In the genomic region with DNA sequence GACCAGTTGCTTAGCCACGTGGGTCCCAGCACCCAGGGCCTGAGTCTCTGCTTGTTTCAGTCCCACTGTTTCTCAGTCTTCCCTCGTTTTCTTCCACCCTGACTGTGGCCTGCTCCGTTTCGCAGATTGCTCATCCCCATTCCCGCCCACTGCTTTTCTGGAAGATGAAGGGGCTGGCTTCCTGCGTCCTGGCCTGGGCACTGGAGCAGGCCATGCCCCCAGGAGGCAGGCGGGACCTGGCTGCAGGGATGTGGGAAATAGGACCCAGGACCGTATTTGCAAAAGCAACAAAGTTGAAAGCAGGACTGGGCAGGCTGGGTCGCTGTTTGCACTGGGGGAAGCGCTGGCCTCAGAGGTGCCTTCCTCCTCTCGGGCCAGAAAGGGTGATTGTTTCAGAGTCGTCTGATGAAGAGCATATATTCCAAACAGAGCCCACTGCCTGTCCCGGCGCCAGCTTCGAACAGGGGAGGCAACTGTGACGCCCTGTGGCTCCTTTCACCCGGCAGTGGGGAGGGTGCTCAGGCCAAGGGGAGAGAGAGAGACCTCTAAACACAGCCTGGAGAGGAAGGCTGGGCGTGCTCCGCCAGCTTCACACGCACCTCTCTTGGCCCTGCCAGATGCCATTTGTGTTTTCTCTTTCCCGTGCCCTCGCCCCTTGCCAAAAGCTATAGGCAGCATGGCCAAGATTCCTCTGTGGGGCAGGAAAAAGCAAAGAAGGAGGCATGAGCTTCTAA, we compare ENCODE assay signal across 1 cellular context.
TF ChIP-seq lines count a peak whose summit lies in the region.

No MANE protein-coding gene starts in this region.

TF ChIP-seq in HepG2, 621 proteins besides CTCF, POLR2A, EP300 and RAD21 (continued from another document and continues in another):
- TF ChIP-seq ZBTB26 (CRISPR knock-in tag; IDR thresholded peaks at IDR 0.05; ENCODE audit: borderline replicate concordance): 0 out of 2 replicates have a peak, but pooled peaks have one; percentile 43
- 0 out of 2 replicates have a peak, but pooled peaks have one; percentile 68 for TF ChIP-seq ZBTB39 (CRISPR knock-in tag; IDR thresholded peaks at IDR 0.05)
- peak; percentile 63 for TF ChIP-seq AGO1 (IDR thresholded peaks at IDR 0.05; ENCODE audit: low read depth, low read length, poor library complexity, severe bottlenecking)
- TF ChIP-seq, protein P1, sequence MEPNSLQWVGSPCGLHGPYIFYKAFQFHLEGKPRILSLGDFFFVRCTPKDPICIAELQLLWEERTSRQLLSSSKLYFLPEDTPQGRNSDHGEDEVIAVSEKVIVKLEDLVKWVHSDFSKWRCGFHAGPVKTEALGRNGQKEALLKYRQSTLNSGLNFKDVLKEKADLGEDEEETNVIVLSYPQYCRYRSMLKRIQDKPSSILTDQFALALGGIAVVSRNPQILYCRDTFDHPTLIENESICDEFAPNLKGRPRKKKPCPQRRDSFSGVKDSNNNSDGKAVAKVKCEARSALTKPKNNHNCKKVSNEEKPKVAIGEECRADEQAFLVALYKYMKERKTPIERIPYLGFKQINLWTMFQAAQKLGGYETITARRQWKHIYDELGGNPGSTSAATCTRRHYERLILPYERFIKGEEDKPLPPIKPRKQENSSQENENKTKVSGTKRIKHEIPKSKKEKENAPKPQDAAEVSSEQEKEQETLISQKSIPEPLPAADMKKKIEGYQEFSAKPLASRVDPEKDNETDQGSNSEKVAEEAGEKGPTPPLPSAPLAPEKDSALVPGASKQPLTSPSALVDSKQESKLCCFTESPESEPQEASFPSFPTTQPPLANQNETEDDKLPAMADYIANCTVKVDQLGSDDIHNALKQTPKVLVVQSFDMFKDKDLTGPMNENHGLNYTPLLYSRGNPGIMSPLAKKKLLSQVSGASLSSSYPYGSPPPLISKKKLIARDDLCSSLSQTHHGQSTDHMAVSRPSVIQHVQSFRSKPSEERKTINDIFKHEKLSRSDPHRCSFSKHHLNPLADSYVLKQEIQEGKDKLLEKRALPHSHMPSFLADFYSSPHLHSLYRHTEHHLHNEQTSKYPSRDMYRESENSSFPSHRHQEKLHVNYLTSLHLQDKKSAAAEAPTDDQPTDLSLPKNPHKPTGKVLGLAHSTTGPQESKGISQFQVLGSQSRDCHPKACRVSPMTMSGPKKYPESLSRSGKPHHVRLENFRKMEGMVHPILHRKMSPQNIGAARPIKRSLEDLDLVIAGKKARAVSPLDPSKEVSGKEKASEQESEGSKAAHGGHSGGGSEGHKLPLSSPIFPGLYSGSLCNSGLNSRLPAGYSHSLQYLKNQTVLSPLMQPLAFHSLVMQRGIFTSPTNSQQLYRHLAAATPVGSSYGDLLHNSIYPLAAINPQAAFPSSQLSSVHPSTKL (CRISPR knock-in tag; IDR thresholded peaks at IDR 0.05): peak; percentile 57
- TF ChIP-seq PCBP1 (IDR thresholded peaks at IDR 0.05; ENCODE audit: borderline replicate concordance, low read depth, low read length): 0 out of 2 replicates have a peak, but pooled peaks have one; percentile 44
- TF ChIP-seq ZNF660 (CRISPR knock-in tag; IDR thresholded peaks at IDR 0.05; ENCODE audit: borderline replicate concordance, low read depth): no peak
- TF ChIP-seq SOX13 (IDR thresholded peaks at IDR 0.05): no peak
- peak in 1 of 2 experiments; percentile 46; a peak in 2 of 4 replicates for TF ChIP-seq SOX13 (CRISPR knock-in tag; conservative IDR thresholded peaks at IDR 0.05 in 1 of 2, IDR thresholded peaks at IDR 0.05 in 1 of 2)
- TF ChIP-seq GZF1 (CRISPR knock-in tag; IDR thresholded peaks at IDR 0.05): peak; percentile 96
- TF ChIP-seq, protein P2, sequence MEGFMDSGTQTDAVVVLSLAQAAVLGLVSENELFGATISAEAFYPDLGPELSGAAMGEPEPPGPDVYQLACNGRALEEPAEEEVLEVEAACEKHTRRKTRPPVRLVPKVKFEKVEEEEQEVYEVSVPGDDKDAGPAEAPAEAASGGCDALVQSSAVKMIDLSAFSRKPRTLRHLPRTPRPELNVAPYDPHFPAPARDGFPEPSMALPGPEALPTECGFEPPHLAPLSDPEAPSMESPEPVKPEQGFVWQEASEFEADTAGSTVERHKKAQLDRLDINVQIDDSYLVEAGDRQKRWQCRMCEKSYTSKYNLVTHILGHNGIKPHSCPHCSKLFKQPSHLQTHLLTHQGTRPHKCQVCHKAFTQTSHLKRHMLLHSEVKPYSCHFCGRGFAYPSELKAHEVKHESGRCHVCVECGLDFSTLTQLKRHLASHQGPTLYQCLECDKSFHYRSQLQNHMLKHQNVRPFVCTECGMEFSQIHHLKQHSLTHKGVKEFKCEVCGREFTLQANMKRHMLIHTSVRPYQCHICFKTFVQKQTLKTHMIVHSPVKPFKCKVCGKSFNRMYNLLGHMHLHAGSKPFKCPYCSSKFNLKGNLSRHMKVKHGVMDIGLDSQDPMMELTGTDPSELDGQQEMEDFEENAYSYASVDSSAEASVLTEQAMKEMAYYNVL (CRISPR knock-in tag; IDR thresholded peaks at IDR 0.05; ENCODE audit: borderline replicate concordance): peak; percentile 67; the same call in 1 of the 2 replicates
- peak; percentile 75 for TF ChIP-seq HOXA3 (CRISPR knock-in tag; IDR thresholded peaks at IDR 0.05)
- TF ChIP-seq ATF5 (CRISPR knock-in tag; IDR thresholded peaks at IDR 0.05; ENCODE audit: low read depth): 0 out of 2 replicates have a peak, but pooled peaks have one; percentile 62
- 0 out of 2 replicates have a peak, but pooled peaks have one; percentile 27 for TF ChIP-seq ZNF713 (CRISPR knock-in tag; IDR thresholded peaks at IDR 0.05)
- TF ChIP-seq ZFAT (CRISPR knock-in tag; conservative IDR thresholded peaks at IDR 0.05): no peak
- TF ChIP-seq, protein P3, sequence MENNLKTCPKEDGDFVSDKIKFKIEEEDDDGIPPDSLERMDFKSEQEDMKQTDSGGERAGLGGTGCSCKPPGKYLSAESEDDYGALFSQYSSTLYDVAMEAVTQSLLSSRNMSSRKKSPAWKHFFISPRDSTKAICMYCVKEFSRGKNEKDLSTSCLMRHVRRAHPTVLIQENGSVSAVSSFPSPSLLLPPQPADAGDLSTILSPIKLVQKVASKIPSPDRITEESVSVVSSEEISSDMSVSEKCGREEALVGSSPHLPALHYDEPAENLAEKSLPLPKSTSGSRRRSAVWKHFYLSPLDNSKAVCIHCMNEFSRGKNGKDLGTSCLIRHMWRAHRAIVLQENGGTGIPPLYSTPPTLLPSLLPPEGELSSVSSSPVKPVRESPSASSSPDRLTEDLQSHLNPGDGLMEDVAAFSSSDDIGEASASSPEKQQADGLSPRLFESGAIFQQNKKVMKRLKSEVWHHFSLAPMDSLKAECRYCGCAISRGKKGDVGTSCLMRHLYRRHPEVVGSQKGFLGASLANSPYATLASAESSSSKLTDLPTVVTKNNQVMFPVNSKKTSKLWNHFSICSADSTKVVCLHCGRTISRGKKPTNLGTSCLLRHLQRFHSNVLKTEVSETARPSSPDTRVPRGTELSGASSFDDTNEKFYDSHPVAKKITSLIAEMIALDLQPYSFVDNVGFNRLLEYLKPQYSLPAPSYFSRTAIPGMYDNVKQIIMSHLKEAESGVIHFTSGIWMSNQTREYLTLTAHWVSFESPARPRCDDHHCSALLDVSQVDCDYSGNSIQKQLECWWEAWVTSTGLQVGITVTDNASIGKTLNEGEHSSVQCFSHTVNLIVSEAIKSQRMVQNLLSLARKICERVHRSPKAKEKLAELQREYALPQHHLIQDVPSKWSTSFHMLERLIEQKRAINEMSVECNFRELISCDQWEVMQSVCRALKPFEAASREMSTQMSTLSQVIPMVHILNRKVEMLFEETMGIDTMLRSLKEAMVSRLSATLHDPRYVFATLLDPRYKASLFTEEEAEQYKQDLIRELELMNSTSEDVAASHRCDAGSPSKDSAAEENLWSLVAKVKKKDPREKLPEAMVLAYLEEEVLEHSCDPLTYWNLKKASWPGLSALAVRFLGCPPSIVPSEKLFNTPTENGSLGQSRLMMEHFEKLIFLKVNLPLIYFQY (CRISPR knock-in tag; IDR thresholded peaks at IDR 0.05; ENCODE audit: borderline replicate concordance): peak; percentile 67; the same call in 1 of the 2 replicates
- TF ChIP-seq, protein P4, sequence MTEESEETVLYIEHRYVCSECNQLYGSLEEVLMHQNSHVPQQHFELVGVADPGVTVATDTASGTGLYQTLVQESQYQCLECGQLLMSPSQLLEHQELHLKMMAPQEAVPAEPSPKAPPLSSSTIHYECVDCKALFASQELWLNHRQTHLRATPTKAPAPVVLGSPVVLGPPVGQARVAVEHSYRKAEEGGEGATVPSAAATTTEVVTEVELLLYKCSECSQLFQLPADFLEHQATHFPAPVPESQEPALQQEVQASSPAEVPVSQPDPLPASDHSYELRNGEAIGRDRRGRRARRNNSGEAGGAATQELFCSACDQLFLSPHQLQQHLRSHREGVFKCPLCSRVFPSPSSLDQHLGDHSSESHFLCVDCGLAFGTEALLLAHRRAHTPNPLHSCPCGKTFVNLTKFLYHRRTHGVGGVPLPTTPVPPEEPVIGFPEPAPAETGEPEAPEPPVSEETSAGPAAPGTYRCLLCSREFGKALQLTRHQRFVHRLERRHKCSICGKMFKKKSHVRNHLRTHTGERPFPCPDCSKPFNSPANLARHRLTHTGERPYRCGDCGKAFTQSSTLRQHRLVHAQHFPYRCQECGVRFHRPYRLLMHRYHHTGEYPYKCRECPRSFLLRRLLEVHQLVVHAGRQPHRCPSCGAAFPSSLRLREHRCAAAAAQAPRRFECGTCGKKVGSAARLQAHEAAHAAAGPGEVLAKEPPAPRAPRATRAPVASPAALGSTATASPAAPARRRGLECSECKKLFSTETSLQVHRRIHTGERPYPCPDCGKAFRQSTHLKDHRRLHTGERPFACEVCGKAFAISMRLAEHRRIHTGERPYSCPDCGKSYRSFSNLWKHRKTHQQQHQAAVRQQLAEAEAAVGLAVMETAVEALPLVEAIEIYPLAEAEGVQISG (CRISPR knock-in tag; IDR thresholded peaks at IDR 0.05): 0 out of 2 replicates have a peak, but pooled peaks have one; percentile 39
- no peak for TF ChIP-seq ZSCAN20 (CRISPR knock-in tag; IDR thresholded peaks at IDR 0.05; ENCODE audit: borderline replicate concordance)
- TF ChIP-seq SRY (CRISPR knock-in tag; IDR thresholded peaks at IDR 0.05): no peak
- peak; percentile 34; the same call in 1 of the 2 replicates for TF ChIP-seq POGZ (CRISPR knock-in tag; IDR thresholded peaks at IDR 0.05)
- TF ChIP-seq GTF3A (CRISPR knock-in tag; conservative IDR thresholded peaks at IDR 0.05): peak; percentile 72; the same call in 1 of the 2 replicates
- peak; percentile 58 for TF ChIP-seq ZNF609 (CRISPR knock-in tag; IDR thresholded peaks at IDR 0.05; ENCODE audit: borderline replicate concordance)
- TF ChIP-seq ZKSCAN1 (IDR thresholded peaks at IDR 0.05; ENCODE audit: low read length): 0 out of 2 replicates have a peak, but pooled peaks have one; percentile 7
- peak; percentile 72; the same call in 1 of the 2 replicates for TF ChIP-seq SNAPC2 (CRISPR knock-in tag; IDR thresholded peaks at IDR 0.05)
